In the genomic region with DNA sequence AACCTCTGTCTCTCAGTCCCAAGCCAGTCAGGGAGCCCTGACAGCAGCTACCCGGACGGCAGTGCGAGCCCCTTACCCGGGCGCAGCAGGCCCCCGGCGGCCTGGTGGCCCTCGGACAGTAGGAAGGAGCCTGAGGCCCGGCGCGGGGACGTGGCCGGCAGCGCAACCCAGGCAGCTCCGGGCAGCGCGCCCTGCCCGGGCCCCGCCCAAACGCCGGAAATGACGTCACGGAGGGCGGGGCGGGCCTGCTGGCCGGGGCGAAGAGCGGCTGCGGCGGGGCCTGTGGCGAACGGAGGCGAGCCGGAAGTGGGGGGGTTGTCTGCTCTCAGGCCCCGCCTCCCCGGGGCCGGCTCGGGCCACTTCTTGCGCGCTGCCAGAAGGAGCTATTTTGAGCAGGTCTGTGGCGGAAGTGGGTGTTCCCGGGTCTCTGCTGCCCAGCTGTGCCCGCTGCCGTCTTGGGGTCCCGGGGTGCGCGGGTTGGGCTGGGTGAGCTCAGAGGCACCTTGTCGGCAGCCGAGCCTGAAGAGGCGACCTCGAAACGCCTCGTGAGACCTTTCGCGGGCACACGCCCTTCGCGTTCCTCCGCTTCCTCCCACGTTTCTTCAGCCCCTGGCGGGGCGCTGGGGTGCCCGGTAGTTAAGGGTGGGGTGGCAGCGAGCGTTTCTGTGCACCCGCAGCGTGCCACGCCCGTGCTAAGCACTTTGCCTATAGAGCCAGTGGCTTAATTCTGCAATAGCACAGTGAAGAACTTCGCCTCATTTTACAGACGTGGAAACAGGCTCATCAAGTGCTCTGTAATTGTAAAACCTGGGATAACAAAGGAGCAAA, we compare ENCODE assay signal across 1 cellular context.
A peak's percentile ranks its signal among the peaks of the same experiment; 100 is the strongest.
TF ChIP-seq lines count a peak whose summit lies in the region.

Gene C11orf24 (minus strand): TSS at position 193 of the 828 bp plus-strand sequence. CDS start 8,206 bp downstream, outside the sequence.

TF ChIP-seq in HepG2, 621 proteins besides CTCF, POLR2A, EP300 and RAD21 (continued from another document and continues in another):
- TF ChIP-seq, protein P1, sequence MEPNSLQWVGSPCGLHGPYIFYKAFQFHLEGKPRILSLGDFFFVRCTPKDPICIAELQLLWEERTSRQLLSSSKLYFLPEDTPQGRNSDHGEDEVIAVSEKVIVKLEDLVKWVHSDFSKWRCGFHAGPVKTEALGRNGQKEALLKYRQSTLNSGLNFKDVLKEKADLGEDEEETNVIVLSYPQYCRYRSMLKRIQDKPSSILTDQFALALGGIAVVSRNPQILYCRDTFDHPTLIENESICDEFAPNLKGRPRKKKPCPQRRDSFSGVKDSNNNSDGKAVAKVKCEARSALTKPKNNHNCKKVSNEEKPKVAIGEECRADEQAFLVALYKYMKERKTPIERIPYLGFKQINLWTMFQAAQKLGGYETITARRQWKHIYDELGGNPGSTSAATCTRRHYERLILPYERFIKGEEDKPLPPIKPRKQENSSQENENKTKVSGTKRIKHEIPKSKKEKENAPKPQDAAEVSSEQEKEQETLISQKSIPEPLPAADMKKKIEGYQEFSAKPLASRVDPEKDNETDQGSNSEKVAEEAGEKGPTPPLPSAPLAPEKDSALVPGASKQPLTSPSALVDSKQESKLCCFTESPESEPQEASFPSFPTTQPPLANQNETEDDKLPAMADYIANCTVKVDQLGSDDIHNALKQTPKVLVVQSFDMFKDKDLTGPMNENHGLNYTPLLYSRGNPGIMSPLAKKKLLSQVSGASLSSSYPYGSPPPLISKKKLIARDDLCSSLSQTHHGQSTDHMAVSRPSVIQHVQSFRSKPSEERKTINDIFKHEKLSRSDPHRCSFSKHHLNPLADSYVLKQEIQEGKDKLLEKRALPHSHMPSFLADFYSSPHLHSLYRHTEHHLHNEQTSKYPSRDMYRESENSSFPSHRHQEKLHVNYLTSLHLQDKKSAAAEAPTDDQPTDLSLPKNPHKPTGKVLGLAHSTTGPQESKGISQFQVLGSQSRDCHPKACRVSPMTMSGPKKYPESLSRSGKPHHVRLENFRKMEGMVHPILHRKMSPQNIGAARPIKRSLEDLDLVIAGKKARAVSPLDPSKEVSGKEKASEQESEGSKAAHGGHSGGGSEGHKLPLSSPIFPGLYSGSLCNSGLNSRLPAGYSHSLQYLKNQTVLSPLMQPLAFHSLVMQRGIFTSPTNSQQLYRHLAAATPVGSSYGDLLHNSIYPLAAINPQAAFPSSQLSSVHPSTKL (CRISPR knock-in tag; IDR thresholded peaks at IDR 0.05): no peak; the same call in none of the 2 replicates
- TF ChIP-seq, protein P2, sequence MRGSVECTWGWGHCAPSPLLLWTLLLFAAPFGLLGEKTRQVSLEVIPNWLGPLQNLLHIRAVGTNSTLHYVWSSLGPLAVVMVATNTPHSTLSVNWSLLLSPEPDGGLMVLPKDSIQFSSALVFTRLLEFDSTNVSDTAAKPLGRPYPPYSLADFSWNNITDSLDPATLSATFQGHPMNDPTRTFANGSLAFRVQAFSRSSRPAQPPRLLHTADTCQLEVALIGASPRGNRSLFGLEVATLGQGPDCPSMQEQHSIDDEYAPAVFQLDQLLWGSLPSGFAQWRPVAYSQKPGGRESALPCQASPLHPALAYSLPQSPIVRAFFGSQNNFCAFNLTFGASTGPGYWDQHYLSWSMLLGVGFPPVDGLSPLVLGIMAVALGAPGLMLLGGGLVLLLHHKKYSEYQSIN (CRISPR knock-in tag; IDR thresholded peaks at IDR 0.05; ENCODE audit: borderline replicate concordance): no peak
- TF ChIP-seq GATA4 (IDR thresholded peaks at IDR 0.05; ENCODE audit: borderline replicate concordance, low read depth) (no peak), ZNF629 (CRISPR knock-in tag; conservative IDR thresholded peaks at IDR 0.05) (0 out of 2 replicates have a peak, but pooled peaks have one; percentile 7), ZNF367 (CRISPR knock-in tag; IDR thresholded peaks at IDR 0.05; ENCODE audit: borderline replicate concordance) (no peak), ZNF639 (CRISPR knock-in tag; conservative IDR thresholded peaks at IDR 0.05) (peak; percentile 44; the same call in 1 of the 2 replicates), SRSF9 (IDR thresholded peaks at IDR 0.05; ENCODE audit: borderline replicate concordance, insufficient read depth, low read depth, low read length, poor library complexity, severe bottlenecking) (no peak), AKAP8 (CRISPR knock-in tag; IDR thresholded peaks at IDR 0.05) (peak; percentile 74; the same call in 1 of the 2 replicates), ZNF382 (CRISPR knock-in tag; IDR thresholded peaks at IDR 0.05; ENCODE audit: borderline replicate concordance) (no peak), ZNF251 (CRISPR knock-in tag; IDR thresholded peaks at IDR 0.05) (no peak), JUN (CRISPR knock-in tag; IDR thresholded peaks at IDR 0.05) (peak; percentile 85; the same call in 1 of the 2 replicates), NFIC (IDR thresholded peaks at IDR 0.05; ENCODE audit: low read length) (no peak), TCF7 (IDR thresholded peaks at IDR 0.05; ENCODE audit: low read depth) (no peak), PCBP1 (IDR thresholded peaks at IDR 0.05; ENCODE audit: borderline replicate concordance, low read depth, low read length) (no peak), CBX1 (IDR thresholded peaks at IDR 0.05; ENCODE audit: low read depth) (no peak), ZNF883 (CRISPR knock-in tag; IDR thresholded peaks at IDR 0.05; ENCODE audit: not compliant biosample characterization) (no peak), BATF2 (CRISPR knock-in tag; IDR thresholded peaks at IDR 0.05) (peak; percentile 37; the same call in 1 of the 2 replicates), THAP11 (CRISPR knock-in tag; IDR thresholded peaks at IDR 0.05) (peak; percentile 85), JUND (CRISPR knock-in tag; IDR thresholded peaks at IDR 0.05) (peak; percentile 74; the same call in 1 of the 2 replicates), FOXM1 (CRISPR knock-in tag; IDR thresholded peaks at IDR 0.05) (no peak), MTF2 (CRISPR knock-in tag; IDR thresholded peaks at IDR 0.05; ENCODE audit: borderline replicate concordance) (no peak), GPBP1L1 (CRISPR knock-in tag; IDR thresholded peaks at IDR 0.05) (no peak), SP2 (CRISPR knock-in tag; IDR thresholded peaks at IDR 0.05) (peak; percentile 85), HMGXB4 (CRISPR knock-in tag; IDR thresholded peaks at IDR 0.05; ENCODE audit: borderline replicate concordance in 1 of 2, low read depth in 1 of 2) (peak; percentile 55 to 66; a peak in 3 of 4 replicates), SP140L (CRISPR knock-in tag; IDR thresholded peaks at IDR 0.05; ENCODE audit: borderline replicate concordance) (no peak), ZNF547 (CRISPR knock-in tag; IDR thresholded peaks at IDR 0.05) (0 out of 2 replicates have a peak, but pooled peaks have one; percentile 44), SCMH1 (CRISPR knock-in tag; IDR thresholded peaks at IDR 0.05; ENCODE audit: borderline replicate concordance) (no peak), AHDC1 (CRISPR knock-in tag; IDR thresholded peaks at IDR 0.05; ENCODE audit: borderline replicate concordance) (peak; percentile 53; the same call in 1 of the 2 replicates)
- TF ChIP-seq, protein P3, sequence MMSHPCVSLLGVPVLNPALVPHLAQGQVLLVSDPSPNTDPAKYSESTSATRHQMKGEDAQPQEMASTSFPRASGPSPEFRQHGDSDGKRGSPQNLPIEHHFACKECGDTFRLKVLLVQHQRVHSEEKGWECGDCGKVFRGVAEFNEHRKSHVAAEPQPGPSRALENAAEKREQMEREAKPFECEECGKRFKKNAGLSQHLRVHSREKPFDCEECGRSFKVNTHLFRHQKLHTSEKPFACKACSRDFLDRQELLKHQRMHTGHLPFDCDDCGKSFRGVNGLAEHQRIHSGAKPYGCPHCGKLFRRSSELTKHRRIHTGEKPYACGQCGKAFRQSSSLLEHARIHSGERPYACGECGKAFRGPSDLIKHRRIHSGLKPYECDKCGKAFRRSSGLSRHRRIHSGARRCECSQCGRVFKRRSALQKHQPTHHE (CRISPR knock-in tag; IDR thresholded peaks at IDR 0.05; ENCODE audit: borderline replicate concordance): peak; percentile 46; the same call in 1 of the 2 replicates
- TF ChIP-seq, protein P4, sequence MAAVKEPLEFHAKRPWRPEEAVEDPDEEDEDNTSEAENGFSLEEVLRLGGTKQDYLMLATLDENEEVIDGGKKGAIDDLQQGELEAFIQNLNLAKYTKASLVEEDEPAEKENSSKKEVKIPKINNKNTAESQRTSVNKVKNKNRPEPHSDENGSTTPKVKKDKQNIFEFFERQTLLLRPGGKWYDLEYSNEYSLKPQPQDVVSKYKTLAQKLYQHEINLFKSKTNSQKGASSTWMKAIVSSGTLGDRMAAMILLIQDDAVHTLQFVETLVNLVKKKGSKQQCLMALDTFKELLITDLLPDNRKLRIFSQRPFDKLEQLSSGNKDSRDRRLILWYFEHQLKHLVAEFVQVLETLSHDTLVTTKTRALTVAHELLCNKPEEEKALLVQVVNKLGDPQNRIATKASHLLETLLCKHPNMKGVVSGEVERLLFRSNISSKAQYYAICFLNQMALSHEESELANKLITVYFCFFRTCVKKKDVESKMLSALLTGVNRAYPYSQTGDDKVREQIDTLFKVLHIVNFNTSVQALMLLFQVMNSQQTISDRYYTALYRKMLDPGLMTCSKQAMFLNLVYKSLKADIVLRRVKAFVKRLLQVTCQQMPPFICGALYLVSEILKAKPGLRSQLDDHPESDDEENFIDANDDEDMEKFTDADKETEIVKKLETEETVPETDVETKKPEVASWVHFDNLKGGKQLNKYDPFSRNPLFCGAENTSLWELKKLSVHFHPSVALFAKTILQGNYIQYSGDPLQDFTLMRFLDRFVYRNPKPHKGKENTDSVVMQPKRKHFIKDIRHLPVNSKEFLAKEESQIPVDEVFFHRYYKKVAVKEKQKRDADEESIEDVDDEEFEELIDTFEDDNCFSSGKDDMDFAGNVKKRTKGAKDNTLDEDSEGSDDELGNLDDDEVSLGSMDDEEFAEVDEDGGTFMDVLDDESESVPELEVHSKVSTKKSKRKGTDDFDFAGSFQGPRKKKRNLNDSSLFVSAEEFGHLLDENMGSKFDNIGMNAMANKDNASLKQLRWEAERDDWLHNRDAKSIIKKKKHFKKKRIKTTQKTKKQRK (IDR thresholded peaks at IDR 0.05; ENCODE audit: low read length): no peak
